ENCODE assay signal across 9 cellular contexts in the genomic region with DNA sequence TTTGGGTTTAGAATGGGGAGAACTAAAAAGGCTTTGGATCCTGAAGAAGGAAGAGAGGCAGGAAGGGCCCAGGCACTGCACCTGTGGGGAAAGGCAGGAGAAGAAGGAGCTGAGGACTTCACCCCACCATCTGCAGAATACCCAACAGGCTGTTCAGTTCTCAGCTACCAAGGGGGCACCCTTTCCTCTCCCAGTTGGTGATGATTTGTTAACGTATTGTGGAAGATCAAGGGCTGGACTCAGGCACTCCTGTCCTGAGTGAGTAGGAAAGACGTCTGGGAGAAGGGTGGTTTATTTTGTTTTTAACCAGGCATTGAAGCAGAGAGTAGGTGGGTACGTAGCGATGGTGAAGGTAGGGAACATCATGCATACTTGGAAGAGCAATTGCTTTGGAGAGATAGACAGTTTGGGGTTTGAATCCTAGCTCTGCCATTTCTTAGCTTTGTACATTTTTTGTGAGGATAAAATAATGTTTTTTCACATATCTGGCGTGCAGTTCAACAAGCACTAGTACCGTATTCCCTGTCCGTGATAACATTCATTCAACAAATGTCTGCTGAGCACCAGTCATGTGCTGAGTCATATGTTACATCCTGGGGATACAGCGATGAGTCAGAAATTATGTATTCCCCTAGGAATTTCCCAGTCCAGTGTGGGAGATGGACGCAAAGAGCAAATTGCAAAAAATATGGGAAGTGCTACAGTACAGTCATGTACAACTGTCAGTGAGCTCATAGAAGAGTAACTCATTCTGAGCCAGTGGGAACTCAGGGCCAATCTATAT. TPM values are rescaled to one million over a fixed set of nuclear protein-coding genes. Genes with fewer than 3 reads are reported as not detected.
DNase-seq lines count a peak whose midpoint lies in the region; ATAC-seq and TF ChIP-seq lines count a peak whose summit lies in the region.
"Had no signal": no experiment of that assay in that cellular context is flagged by ENCODE, and none has a peak within 500 bp of the region (broad histone marks: within the 10 kb centered on the region; RNA-seq: fewer than 3 reads in every experiment).

No MANE protein-coding gene starts in this region.

- H3K36me3 Mint-ChIP-seq in Calu3 (ENCODE audit: insufficient read depth, unreplicated experiment), result peaks cover 29% of the 10 kb centered on the region

- no peak overlapping the region for H2AFZ ChIP-seq in fibroblast of lung (ENCODE audit: low read length)

- H3K27ac ChIP-seq in RWPE2 (ENCODE audit: poor library complexity, severe bottlenecking) (peak overlapping the region; percentile 96), fibroblast of lung (ENCODE audit: insufficient read depth, low read length) (peak overlapping the region; percentile 93)

- CTCF ChIA-PET in Calu3 (lab: Charles Lee), result no interaction called here

- H3K27ac Mint-ChIP-seq in Calu3 (ENCODE audit: unreplicated experiment), result peak overlapping the region; percentile 89

- H3K4me3 ChIP-seq in RWPE2 (ENCODE audit: severe bottlenecking) (peak overlapping the region; percentile 2), fibroblast of lung (replicated peaks in 1 of 4; ENCODE audit: control extremely low read depth in 1 of 4, insufficient read depth in 1 of 4, low read depth in 3 of 4, low read length in 4 of 4) (peak overlapping the region; percentile 74 to 89 (median 81))

- H3K9me3 ChIP-seq in RWPE2 (ENCODE audit: severe bottlenecking), result no peaks in the 10 kb centered on the region
- no peaks in the 10 kb centered on the region for H3K9me3 ChIP-seq in fibroblast of lung (ENCODE audit: control insufficient read depth, insufficient read depth, low read depth, low read length)

- DNase-seq in Calu3 (peak; percentile 12), RWPE2 (ENCODE audit: low spot score) (peak; percentile 67), fibroblast of lung (ENCODE audit: low read depth in 2 of 2) (peak; percentile 99), omental fat pad (ENCODE audit: low spot score) (no peak), HuH-7 (ENCODE audit: low spot score) (no peak), T-helper 2 cell (no peak)
- DNase-seq in activated CD8-positive, alpha-beta memory T cell treated with anti-CD3 and anti-CD28 coated beads for 24 hours, result no peak

- peaks cover 24% of the 10 kb centered on the region for H3K4me1 ChIP-seq in RWPE2 (ENCODE audit: insufficient read depth, poor library complexity, severe bottlenecking)
- peaks cover 26% of the 10 kb centered on the region for H3K4me1 ChIP-seq in fibroblast of lung (ENCODE audit: control insufficient read depth, extremely low read depth, insufficient read depth, low read length)

- no peaks in the 10 kb centered on the region for H3K27me3 Mint-ChIP-seq in Calu3 (ENCODE audit: unreplicated experiment)

- H3K79me2 ChIP-seq in fibroblast of lung (ENCODE audit: control insufficient read depth, insufficient read depth, low read length), result peaks cover 60% of the 10 kb centered on the region

- no TSS peak for BruUV-seq in Calu3 (replicated peaks; lab: Mats Ljungman, UMichigan)

- H3K27me3 ChIP-seq in RWPE2 (ENCODE audit: insufficient read depth, poor library complexity, severe bottlenecking) (no peaks in the 10 kb centered on the region), fibroblast of lung (ENCODE audit: control insufficient read depth, insufficient read depth, low read length) (no peaks in the 10 kb centered on the region)

- TF ChIP-seq CTCF in Calu3 (IDR thresholded peaks at IDR 0.05; ENCODE audit: unreplicated experiment) (no peak), RWPE2 (IDR thresholded peaks at IDR 0.05; ENCODE audit: poor library complexity, severe bottlenecking) (no peak), fibroblast of lung (conservative IDR thresholded peaks at IDR 0.05 in 1 of 2, IDR thresholded peaks at IDR 0.05 in 1 of 2; ENCODE audit: low read depth in 1 of 2, low read length in 2 of 2) (no peak), omental fat pad (IDR thresholded peaks at IDR 0.05) (no peak)

- peak overlapping the region; percentile 73 for H3K4me3 Mint-ChIP-seq in Calu3 (ENCODE audit: low read depth, unreplicated experiment)

- peak overlapping the region; percentile 94 for H3K4me2 ChIP-seq in fibroblast of lung (ENCODE audit: extremely low read depth, insufficient read depth, low read length)

- intact Hi-C loops in Calu3 (cut with micrococcal nuclease; ENCODE audit: unreplicated experiment), result loop anchor here (5.0 kb wide), 2 partner anchors 77 to 158 kb away; partner anchors contain the start of gene TEX10

- peak overlapping the region; percentile 96 for H3K9ac ChIP-seq in fibroblast of lung (ENCODE audit: insufficient read depth, low read length)

- H3K4me1 Mint-ChIP-seq in Calu3 (ENCODE audit: low read depth, unreplicated experiment), result peaks cover 32% of the 10 kb centered on the region

- H4K20me1 ChIP-seq in fibroblast of lung (ENCODE audit: control insufficient read depth, extremely low read depth, insufficient read depth, low read length), result no peaks in the 10 kb centered on the region

- peaks cover 18% of the 10 kb centered on the region for H3K36me3 ChIP-seq in RWPE2 (ENCODE audit: low read depth)
- H3K36me3 ChIP-seq in fibroblast of lung (ENCODE audit: control insufficient read depth, insufficient read depth, low read length), result peaks cover 2% of the 10 kb centered on the region

- H3K9me3 Mint-ChIP-seq in Calu3 (ENCODE audit: low read depth, unreplicated experiment), result no peaks in the 10 kb centered on the region

- ATAC-seq in RWPE2 (ENCODE audit: low read depth) (peak; percentile 88), omental fat pad (ENCODE audit: low FRiP score) (peak; percentile 85), HG02970 (IDR thresholded peaks at IDR 0.05; ENCODE audit: low FRiP score, unreplicated experiment) (no peak)

RNA-seq across cellular contexts. Expression of gene MSANTD3, which starts 2.1 kb away (rescaled TPM):
- 16.3 and 23.5 TPM in 2 replicates for total RNA-seq in Calu3 (2022)
- total RNA-seq in fibroblast of lung, result 59.6 and 63.9 TPM in 2 replicates
- 54.2 and 85.1 TPM in 2 replicates for polyA plus RNA-seq in fibroblast of lung
- polyA plus RNA-seq in fibroblast of lung (2012), result 45.5 and 63.3 TPM in 2 replicates
- 3.3 and 9.4 TPM in 2 replicates for polyA minus RNA-seq in fibroblast of lung (ENCODE audit: low replicate concordance)
- 10 to 100 TPM; 16.4 to 38.8 (median 18.2) TPM for total RNA-seq in omental fat pad

RNA-seq across cellular contexts. Expression of gene TMEFF1, which starts 43.9 kb away (rescaled TPM):
- total RNA-seq in Calu3 (2022) (1.7 TPM in 2 replicates), fibroblast of lung (1.8 and 2.5 TPM in 2 replicates), omental fat pad (1 to 10 TPM in 1 of 4 donors, under 1 TPM in 1, not detected in 2; 0.60 to 2.4 TPM)
- polyA plus RNA-seq in fibroblast of lung, result 0.55 and 1.1 TPM in 2 replicates
- 0.20 and 0.89 TPM in 2 replicates for polyA plus RNA-seq in fibroblast of lung (2012)
- polyA minus RNA-seq in fibroblast of lung (ENCODE audit: low replicate concordance), result not detected in 2 replicates
- total RNA-seq: lower leg skin had no signal

Comparison
In these comparisons a context has a peak if more than half of its experiments do, and no peak if none do; other contexts are left out.
1. DNase-seq: peak in Calu3 (single experiment), RWPE2 (single experiment) and fibroblast of lung (2 of 2); none in omental fat pad (single experiment), HuH-7 (single experiment), T-helper 2 cell (0 of 5) and activated CD8-positive, alpha-beta memory T cell treated with anti-CD3 and anti-CD28 coated beads for 24 hours (single experiment).